In genomic region chr1:40315239-40315794, GRCh38 we compare ENCODE assay signal across 8 cellular contexts. TPM values are rescaled to one million over a fixed set of nuclear protein-coding genes. Genes with fewer than 3 reads are reported as not detected.
A peak's percentile ranks its signal among the peaks of the same experiment; 100 is the strongest.
DNase-seq lines count a peak whose midpoint lies in the region; ATAC-seq, FAIRE-seq and TF ChIP-seq lines count a peak whose summit lies in the region.

No MANE protein-coding gene starts in this region.

- H3K79me2 ChIP-seq in DND-41 (ENCODE audit: insufficient read depth, low read length) (no peaks in the 10 kb centered on the region), keratinocyte (ENCODE audit: control insufficient read depth, insufficient read depth, low read length) (no peaks in the 10 kb centered on the region)

- H3K4me3 Mint-ChIP-seq in central memory CD8-positive, alpha-beta T cell, result peak overlapping the region; percentile 71

- H3K9me3 ChIP-seq in DND-41 (ENCODE audit: insufficient read depth, low read length, severe bottlenecking) (no peaks in the 10 kb centered on the region), keratinocyte (ENCODE audit: control insufficient read depth, low read depth, low read length) (no peaks in the 10 kb centered on the region), spleen (no peaks in the 10 kb centered on the region)

- H3K9ac ChIP-seq in DND-41 (ENCODE audit: low read depth, low read length), result peak overlapping the region; percentile 51
- H3K9ac ChIP-seq in keratinocyte (ENCODE audit: control insufficient read depth, extremely low read depth, insufficient read depth, low read length), result peak overlapping the region; percentile 63

- no peaks in the 10 kb centered on the region for H3K9me3 Mint-ChIP-seq in central memory CD8-positive, alpha-beta T cell

- dilution Hi-C loops in keratinocyte (cut with MboI; ENCODE audit: extremely low pct_ligation_motif_present, low sequenced_read_pairs), result no loop called here

- H3K27me3 Mint-ChIP-seq in central memory CD8-positive, alpha-beta T cell, result peaks cover 21% of the 10 kb centered on the region

- DNase-seq in DND-41, result peak; percentile 86
- peak; percentile 87 for DNase-seq in NCI-H2171 (lab: John Stamatoyannopoulos, UW)
- peak; percentile 86 for DNase-seq in activated CD4-positive, CD25-positive, alpha-beta regulatory T cell treated with anti-CD3 and anti-CD28 coated beads, Interleukin-2, amount 50 U/mL, for 72 hours
- DNase-seq in central memory CD8-positive, alpha-beta T cell (ENCODE audit: low spot score in 2 of 2), result peak; percentile 79 to 84
- peak; percentile 55 for DNase-seq in keratinocyte (ENCODE audit: low read depth, low spot score)
- peak; percentile 96 for DNase-seq in spleen
- no peak for DNase-seq in A172 (ENCODE audit: low spot score)

- peak overlapping the region; percentile 50; the same call in 1 of the 2 replicates for H3K27ac ChIP-seq in DND-41 (ENCODE audit: low read length)
- H3K27ac ChIP-seq in keratinocyte (ENCODE audit: control insufficient read depth, insufficient read depth, low read length), result no peak overlapping the region
- H3K27ac ChIP-seq in spleen, result peak overlapping the region in 3 of 8 donors; percentile 63 to 70 (median 69)

- WGBS in spleen, 5 donors, result 1 to 3% (median 2%) methylated on average over 23 to 42 of the region's 42 CpGs

- H3K36me3 Mint-ChIP-seq in central memory CD8-positive, alpha-beta T cell (ENCODE audit: insufficient read depth), result no peaks in the 10 kb centered on the region

- no peaks in the 10 kb centered on the region for H3K9me1 ChIP-seq in keratinocyte (ENCODE audit: control insufficient read depth, extremely low read depth, insufficient read depth, low read length)

- peak overlapping the region in 1 of 2 experiments; percentile 54; a peak in 2 of 4 replicates for H3K4me3 ChIP-seq in DND-41 (ENCODE audit: low read depth in 1 of 2, low read length in 2 of 2)
- H3K4me3 ChIP-seq in keratinocyte (ENCODE audit: control insufficient read depth in 2 of 3, extremely low read depth in 1 of 3, insufficient read depth in 2 of 3, low read depth in 1 of 3, low read length in 3 of 3), result peak overlapping the region in 1 of 3 experiments; percentile 58
- peak overlapping the region; percentile 39 to 82 (median 52) for H3K4me3 ChIP-seq in spleen

- FAIRE-seq in keratinocyte (lab: Jason Lieb, UNC), result peak; percentile 55

- H3K4me1 ChIP-seq in DND-41 (ENCODE audit: insufficient read depth, low read length), result peaks cover 27% of the 10 kb centered on the region
- peaks cover 12% of the 10 kb centered on the region for H3K4me1 ChIP-seq in keratinocyte (ENCODE audit: control insufficient read depth, extremely low read depth, insufficient read depth, low read length)
- H3K4me1 ChIP-seq in spleen, result peaks cover 30 to 62% (median 60%) of the 10 kb centered on the region in 6 donors

- TF ChIP-seq POLR2A in spleen (IDR thresholded peaks at IDR 0.05), result no peak

- H3K27ac Mint-ChIP-seq in central memory CD8-positive, alpha-beta T cell (ENCODE audit: low read depth), result no peak overlapping the region

- H3K36me3 ChIP-seq in DND-41 (ENCODE audit: insufficient read depth, low read length), result no peaks in the 10 kb centered on the region
- H3K36me3 ChIP-seq in keratinocyte (ENCODE audit: control insufficient read depth in 2 of 2, extremely low read depth in 1 of 2, insufficient read depth in 2 of 2, low read length in 2 of 2), result no peaks in the 10 kb centered on the region
- no peaks in the 10 kb centered on the region for H3K36me3 ChIP-seq in spleen

- intact Hi-C loops in spleen (cut with DNase I; ENCODE audit: low total_unique reads), result no loop called here

- peak; percentile 91 for TF ChIP-seq CTCF in DND-41 (IDR thresholded peaks at IDR 0.05; ENCODE audit: borderline replicate concordance, extremely low read depth, low read length, poor library complexity, severe bottlenecking)
- TF ChIP-seq CTCF in keratinocyte (optimal IDR thresholded peaks at IDR 0.05 in 1 of 3, IDR thresholded peaks at IDR 0.05 in 1 of 3, conservative IDR thresholded peaks at IDR 0.05 in 1 of 3; ENCODE audit: extremely low read depth in 1 of 3, insufficient read depth in 2 of 3, low read length in 3 of 3), result peak; percentile 89 to 98 (median 91)
- peak; percentile 92 to 99 (median 98) for TF ChIP-seq CTCF in spleen (IDR thresholded peaks at IDR 0.05 in 8 of 11, conservative IDR thresholded peaks at IDR 0.05 in 3 of 11)

- H3K4me2 ChIP-seq in DND-41 (ENCODE audit: insufficient read depth, low read length) (peak overlapping the region; percentile 89), keratinocyte (ENCODE audit: control insufficient read depth, extremely low read depth, insufficient read depth, low read depth, low read length) (peak overlapping the region; percentile 87)

- no peaks in the 10 kb centered on the region; the same call in 1 of the 2 replicates for H4K20me1 ChIP-seq in DND-41 (ENCODE audit: insufficient read depth, low read length)
- no peaks in the 10 kb centered on the region for H4K20me1 ChIP-seq in keratinocyte (ENCODE audit: control insufficient read depth, extremely low read depth, insufficient read depth, low read length)

- H2AFZ ChIP-seq in DND-41 (ENCODE audit: low read depth, low read length) (peak overlapping the region; percentile 91), keratinocyte (ENCODE audit: control insufficient read depth, low read length) (peak overlapping the region; percentile 98)

- peaks cover 29% of the 10 kb centered on the region for H3K27me3 ChIP-seq in DND-41 (ENCODE audit: insufficient read depth, low read length, poor library complexity)
- H3K27me3 ChIP-seq in keratinocyte (ENCODE audit: control insufficient read depth, extremely low read depth, insufficient read depth, low read length), result peaks cover 26% of the 10 kb centered on the region
- peaks cover 0 to 45% (median 24%) of the 10 kb centered on the region in 7 donors for H3K27me3 ChIP-seq in spleen (replicated peaks in 1 of 7)

- peaks cover 31% of the 10 kb centered on the region for H3K4me1 Mint-ChIP-seq in central memory CD8-positive, alpha-beta T cell

- ATAC-seq in DND-41 (ENCODE audit: insufficient read depth, low read depth) (peak; percentile 88), HG02571 (IDR thresholded peaks at IDR 0.05; ENCODE audit: unreplicated experiment) (peak; percentile 33)
- peak; percentile 82 for ATAC-seq in central memory CD8-positive, alpha-beta T cell (replicated peaks; ENCODE audit: extremely low read depth, poor library complexity, severe bottlenecking)

RNA-seq across cellular contexts. Expression of gene COL9A2, which starts 1.8 kb away (rescaled TPM):
- polyA plus RNA-seq in keratinocyte (1.2 to 3.0 TPM (median 1.6 TPM) in 3 replicates), spleen (10 to 100 TPM in 2 of 3 donors, 1 to 10 TPM in 1; 9.1 to 17.8 (median 10.1) TPM)
- polyA plus RNA-seq in keratinocyte (2011; ENCODE audit: low read depth), result 0.26 TPM
- 1.3 and 1.7 TPM in 2 replicates for polyA plus RNA-seq in keratinocyte (2011; cell fraction: cytosol; rRNA removed)
- 1.4 and 1.5 TPM in 2 replicates for polyA plus RNA-seq in keratinocyte (2011; cell fraction: nucleus; rRNA removed)
- 0.21 and 3.9 TPM in 2 replicates for polyA plus RNA-seq in keratinocyte (2012; ENCODE audit: low replicate concordance)
- 0.89 to 2.9 TPM (median 1.3 TPM) in 3 replicates for polyA minus RNA-seq in keratinocyte
- polyA minus RNA-seq in keratinocyte (2011; cell fraction: cytosol; rRNA and poly(A)+ RNA removed), result 2.3 TPM
- polyA minus RNA-seq in keratinocyte (2011; cell fraction: nucleus; rRNA and poly(A)+ RNA removed), result 0.63 and 0.78 TPM in 2 replicates
- total RNA-seq in spleen, result 10 to 100 TPM in 2 of 7 donors, 1 to 10 TPM in 5; 3.1 to 16.0 (median 6.2) TPM
- 0.67 and 0.90 TPM in 2 replicates for total RNA-seq in A172 (2014; rRNA removed; shearing (Covaris generic))

RNA-seq across cellular contexts. Expression of gene ZMPSTE24, which starts 57.3 kb away (rescaled TPM):
- 34.0 to 73.4 TPM (median 44.9 TPM) in 3 replicates for polyA plus RNA-seq in keratinocyte
- polyA plus RNA-seq in keratinocyte (2011; ENCODE audit: low read depth), result 16.4 TPM
- polyA plus RNA-seq in keratinocyte (2011; cell fraction: cytosol; rRNA removed), result 22.5 and 43.4 TPM in 2 replicates
- polyA plus RNA-seq in keratinocyte (2011; cell fraction: nucleus; rRNA removed), result 48.0 and 77.7 TPM in 2 replicates
- 30.2 and 49.7 TPM in 2 replicates for polyA plus RNA-seq in keratinocyte (2012; ENCODE audit: low replicate concordance)
- polyA minus RNA-seq in keratinocyte, result 14.0 to 54.8 TPM (median 29.0 TPM) in 3 replicates
- 44.1 TPM for polyA minus RNA-seq in keratinocyte (2011; cell fraction: cytosol; rRNA and poly(A)+ RNA removed)
- 67.5 and 109 TPM in 2 replicates for polyA minus RNA-seq in keratinocyte (2011; cell fraction: nucleus; rRNA and poly(A)+ RNA removed)
- total RNA-seq in spleen, result 10 to 100 TPM; 20.4 to 33.3 (median 25.2) TPM
- polyA plus RNA-seq in spleen, result 10 to 100 TPM in 2 of 3 donors, 1 to 10 TPM in 1; 7.9 to 10.9 (median 10.6) TPM
- 86.7 and 131 TPM in 2 replicates for total RNA-seq in A172 (2014; rRNA removed; shearing (Covaris generic))

RNA-seq across cellular contexts. Expression of gene SMAP2, which starts 58.2 kb away (rescaled TPM):
- 10.2 to 19.0 TPM (median 13.2 TPM) in 3 replicates for polyA plus RNA-seq in keratinocyte
- polyA plus RNA-seq in keratinocyte (2011; ENCODE audit: low read depth), result 46.9 TPM
- polyA plus RNA-seq in keratinocyte (2011; cell fraction: cytosol; rRNA removed), result 13.3 and 15.1 TPM in 2 replicates
- 15.1 and 16.6 TPM in 2 replicates for polyA plus RNA-seq in keratinocyte (2011; cell fraction: nucleus; rRNA removed)
- polyA plus RNA-seq in keratinocyte (2012; ENCODE audit: low replicate concordance), result 15.6 and 19.3 TPM in 2 replicates
- polyA minus RNA-seq in keratinocyte, result 17.1 to 20.4 TPM (median 19.9 TPM) in 3 replicates
- 10.6 TPM for polyA minus RNA-seq in keratinocyte (2011; cell fraction: cytosol; rRNA and poly(A)+ RNA removed)
- 7.2 and 10.9 TPM in 2 replicates for polyA minus RNA-seq in keratinocyte (2011; cell fraction: nucleus; rRNA and poly(A)+ RNA removed)
- total RNA-seq in spleen, result 100 to 1,000 TPM; 120 to 435 (median 252) TPM
- polyA plus RNA-seq in spleen, result 100 to 1,000 TPM; 135 to 196 (median 148) TPM
- total RNA-seq in A172 (2014; rRNA removed; shearing (Covaris generic)), result 10.3 and 11.9 TPM in 2 replicates

Comparison
In these comparisons a context has a peak if more than half of its experiments do, and no peak if none do; other contexts are left out.
1. ATAC-seq: peak in every context shown above with its lines; median percentile 88 in DND-41; 82 in central memory CD8-positive, alpha-beta T cell; 33 in HG02571.